In genomic region chr12:57744777-57745484, GRCh38 we compare ENCODE assay signal across 8 cellular contexts. TPM values are rescaled to one million over a fixed set of nuclear protein-coding genes. Genes with fewer than 3 reads are reported as not detected.
DNase-seq lines count a peak whose midpoint lies in the region; ATAC-seq and TF ChIP-seq lines count a peak whose summit lies in the region.

Gene TSPAN31 (plus strand): TSS chr12:57745039. CDS start chr12:57745155, 116 bp downstream.

- in situ Hi-C loops in KBM-7 (cut with MboI; ENCODE audit: low pct_unique_long_range_greater_than_20kb, low sequenced_read_pairs): no loop called here

- peak within 1 kb of the TSS; percentile 90 for H3K27ac ChIP-seq in PC-9
- H3K27ac ChIP-seq in epithelial cell of prostate: peak within 1 kb of the TSS; percentile 91

- DNase-seq in DMS153 (lab: John Stamatoyannopoulos, UW): peak; percentile 97
- peak; percentile 98 for DNase-seq in KBM-7
- peak; percentile 93 to 94 for DNase-seq in PC-9
- peak; percentile 88 for DNase-seq in activated T-cell treated with anti-CD3 and anti-CD28 coated beads, Interleukin-2, amount 50 U/mL, for 1 hour
- DNase-seq in epithelial cell of prostate (ENCODE audit: low read depth, low spot score): peak; percentile 93
- peak; percentile 90 to 91 for DNase-seq in stimulated activated CD8-positive, alpha-beta memory T cell treated with anti-CD3 and anti-CD28 coated beads, Interleukin-2, amount 100 ng/mL, for 48 hours (ENCODE audit: low read depth in 2 of 2)

- no peaks in the 10 kb centered on the region for H4K20me1 ChIP-seq in PC-9 (ENCODE audit: insufficient read depth)

- H3K9me2 ChIP-seq in PC-9 (ENCODE audit: insufficient read depth): no peaks in the 10 kb centered on the region

- H3K4me2 ChIP-seq in PC-9: peak within 1 kb of the TSS; percentile 76

- H3K4me3 ChIP-seq in PC-9 (peak within 1 kb of the TSS; percentile 75), mononuclear cell (ENCODE audit: low read length) (peak within 1 kb of the TSS; percentile 78)

- POLR2A ChIA-PET in PC-9 (lab: Charles Lee; ENCODE audit: unreplicated experiment): interaction anchor here (0.5 to 0.7 kb wide), 6 partner anchors 19 to 1748 kb away, joined by 3 to 15 read pairs (median 8); partner anchors contain the start of gene SUOX

- peak; percentile 74 for ATAC-seq in GM21717 (IDR thresholded peaks at IDR 0.05; ENCODE audit: unreplicated experiment)

- H3K79me2 ChIP-seq in PC-9 (ENCODE audit: low read depth): peaks cover 11% of the 10 kb centered on the region

- H3K36me3 ChIP-seq in PC-9 (ENCODE audit: low read depth): peaks cover 13% of the 10 kb centered on the region; the same call in 1 of the 2 replicates

- CTCF ChIA-PET in PC-9 (lab: Charles Lee): interaction anchor here (0.5 to 0.8 kb wide), 2 partner anchors 19 to 309 kb away, joined by 4 to 10 read pairs; no protein-coding TSS in a partner anchor

- no peaks in the 10 kb centered on the region for H3K9me3 ChIP-seq in PC-9 (ENCODE audit: insufficient read depth, low read depth)
- H3K9me3 ChIP-seq in mononuclear cell (ENCODE audit: low read depth, low read length): no peaks in the 10 kb centered on the region

- H3K27me3 ChIP-seq in PC-9 (ENCODE audit: insufficient read depth, low read depth): no peaks in the 10 kb centered on the region
- H3K27me3 ChIP-seq in mononuclear cell (ENCODE audit: insufficient read depth, low read length): no peaks in the 10 kb centered on the region

- H3K4me1 ChIP-seq in PC-9 (replicated peaks; ENCODE audit: insufficient read depth) (peaks cover 13% of the 10 kb centered on the region), mononuclear cell (ENCODE audit: insufficient read depth, low read length) (peaks cover 48% of the 10 kb centered on the region)

- TF ChIP-seq CTCF in PC-9 (conservative IDR thresholded peaks at IDR 0.05): no peak

- peaks cover 39% of the 10 kb centered on the region for H3F3A ChIP-seq in PC-9 (ENCODE audit: insufficient read depth, low read depth)

- H2AFZ ChIP-seq in PC-9: peak within 1 kb of the TSS; percentile 83

- no TSS peak for BruUV-seq in PC-9 (replicated peaks; lab: Mats Ljungman, UMichigan)

- intact Hi-C loops in PC-9 (cut with micrococcal nuclease; ENCODE audit: unreplicated experiment): loop anchor here (2.0 kb wide), 1 partner anchor 18 kb away; no protein-coding TSS in a partner anchor

RNA-seq across cellular contexts. Expression of gene TSPAN31, which starts in this region (rescaled TPM):
- total RNA-seq in PC-9 (2021): 18.2 and 22.5 TPM in 2 replicates
- 7.9 TPM for total RNA-seq in mononuclear cell

Comparison
In these comparisons a context has a peak if more than half of its experiments do, and no peak if none do; other contexts are left out.
1. Peak in every context shown above with its lines: DNase-seq, ATAC-seq, H3K4me3 ChIP-seq and H3K27ac ChIP-seq.